In genomic region chrX:63128509-63128908, GRCh38 we compare ENCODE assay signal across 8 cellular contexts.
DNase-seq lines count a peak whose midpoint lies in the region; ATAC-seq and TF ChIP-seq lines count a peak whose summit lies in the region.

No MANE protein-coding gene starts in this region.

- no peak for ATAC-seq in activated CD8-positive, alpha-beta memory T cell treated with anti-CD3 and anti-CD28 coated beads, Interleukin-2, amount 10 ng/mL, durations not matched to agents 7 days and 5 days
- peak; percentile 65 for ATAC-seq in GM21723 (IDR thresholded peaks at IDR 0.05; ENCODE audit: unreplicated experiment)

- peak; percentile 43 for DNase-seq in activated CD8-positive, alpha-beta memory T cell treated with anti-CD3 and anti-CD28 coated beads, Interleukin-2, amount 50 U/mL, for 48 hours
- no peak for DNase-seq in activated CD8-positive, alpha-beta memory T cell treated with anti-CD3 and anti-CD28 coated beads, Interleukin-2, amount 10 ng/mL, durations not matched to agents 7 days and 5 days
- DNase-seq in NB4 (ENCODE audit: low read depth) (peak; percentile 44), choroid plexus epithelial cell (ENCODE audit: low read depth) (peak; percentile 28), UCSD-AML1 (lab: John Stamatoyannopoulos, UW; ENCODE audit: unreplicated experiment) (no peak), NCI-H446 treated with DMSO at 0.1 percent for 48 hours (lab: John Stamatoyannopoulos, UW) (no peak)
- peak; percentile 28 for DNase-seq in stimulated activated CD8-positive, alpha-beta memory T cell treated with anti-CD3 and anti-CD28 coated beads, Interleukin-4, amount 100 ng/mL, for 48 hours

- no peaks in the 10 kb centered on the region for H3K36me3 Mint-ChIP-seq in activated CD8-positive, alpha-beta memory T cell treated with anti-CD3 and anti-CD28 coated beads, Interleukin-2, amount 10 ng/mL, durations not matched to agents 7 days and 5 days

- H3K4me3 Mint-ChIP-seq in activated CD8-positive, alpha-beta memory T cell treated with anti-CD3 and anti-CD28 coated beads, Interleukin-2, amount 10 ng/mL, durations not matched to agents 7 days and 5 days = no peak overlapping the region

- no peaks in the 10 kb centered on the region for H3K27me3 Mint-ChIP-seq in activated CD8-positive, alpha-beta memory T cell treated with anti-CD3 and anti-CD28 coated beads, Interleukin-2, amount 10 ng/mL, durations not matched to agents 7 days and 5 days

- H3K9me3 Mint-ChIP-seq in activated CD8-positive, alpha-beta memory T cell treated with anti-CD3 and anti-CD28 coated beads, Interleukin-2, amount 10 ng/mL, durations not matched to agents 7 days and 5 days (ENCODE audit: low read depth) = no peaks in the 10 kb centered on the region

- no peak overlapping the region for H3K27ac Mint-ChIP-seq in activated CD8-positive, alpha-beta memory T cell treated with anti-CD3 and anti-CD28 coated beads, Interleukin-2, amount 10 ng/mL, durations not matched to agents 7 days and 5 days

- H3K4me3 ChIP-seq in NB4 (ENCODE audit: low read depth, low read length) (no peak overlapping the region), choroid plexus epithelial cell (ENCODE audit: low read depth, low read length) (no peak overlapping the region)

- TF ChIP-seq POLR2A in NB4 (IDR thresholded peaks at IDR 0.05; ENCODE audit: extremely low read depth, insufficient read length) = no peak

- CTCF ChIA-PET in activated CD8-positive, alpha-beta memory T cell treated with anti-CD3 and anti-CD28 coated beads, Interleukin-2, amount 10 ng/mL, durations not matched to agents 7 days and 5 days (lab: Charles Lee) = no interaction called here

- peak; percentile 44 for TF ChIP-seq CTCF in NB4 (IDR thresholded peaks at IDR 0.05; ENCODE audit: low read depth, low read length)
- peak; percentile 40 for TF ChIP-seq CTCF in choroid plexus epithelial cell (conservative IDR thresholded peaks at IDR 0.05; ENCODE audit: low read depth, low read length)

- H3K4me1 Mint-ChIP-seq in activated CD8-positive, alpha-beta memory T cell treated with anti-CD3 and anti-CD28 coated beads, Interleukin-2, amount 10 ng/mL, durations not matched to agents 7 days and 5 days = no peaks in the 10 kb centered on the region

Comparison
In these comparisons a context has a peak if more than half of its experiments do, and no peak if none do; other contexts are left out.
1. DNase-seq: peak in activated CD8-positive, alpha-beta memory T cell treated with anti-CD3 and anti-CD28 coated beads, Interleukin-2, amount 50 U/mL, for 48 hours (single experiment), NB4 (single experiment), choroid plexus epithelial cell (single experiment) and stimulated activated CD8-positive, alpha-beta memory T cell treated with anti-CD3 and anti-CD28 coated beads, Interleukin-4, amount 100 ng/mL, for 48 hours (single experiment); none in activated CD8-positive, alpha-beta memory T cell treated with anti-CD3 and anti-CD28 coated beads, Interleukin-2, amount 10 ng/mL, durations not matched to agents 7 days and 5 days (single experiment), UCSD-AML1 (single experiment) and NCI-H446 treated with DMSO at 0.1 percent for 48 hours (single experiment).